ENCODE assay signal across 8 cellular contexts in genomic region chr7:4683884-4684565, GRCh38. TPM values are rescaled to one million over a fixed set of nuclear protein-coding genes. Genes with fewer than 3 reads are reported as not detected.
DNase-seq lines count a peak whose midpoint lies in the region; ATAC-seq and TF ChIP-seq lines count a peak whose summit lies in the region.

No MANE protein-coding gene starts in this region.

- H3K4me1 ChIP-seq in GM23248 (ENCODE audit: insufficient read depth) (peaks cover 9% of the 10 kb centered on the region), Peyer's patch (peaks cover 0 to 35% (median 7%) of the 10 kb centered on the region in 4 donors), cardiac muscle cell (ENCODE audit: low read depth) (no peaks in the 10 kb centered on the region), psoas muscle (peaks cover 38% of the 10 kb centered on the region)

- peak overlapping the region; percentile 91 for H3K4me3 Mint-ChIP-seq in activated naive CD8-positive, alpha-beta T cell treated with anti-CD3 and anti-CD28 coated beads, Interleukin-2, amount 10 ng/mL, durations not matched to agents 7 days and 5 days

- peak overlapping the region; percentile 98 for H3K9ac ChIP-seq in GM23248

- H3K27ac ChIP-seq in GM23248 = peak overlapping the region; percentile 88
- H3K27ac ChIP-seq in Peyer's patch = peak overlapping the region; percentile 81 to 92 (median 88)
- peak overlapping the region; percentile 84 for H3K27ac ChIP-seq in cardiac muscle cell
- H3K27ac ChIP-seq in psoas muscle = peak overlapping the region; percentile 84

- intact Hi-C loops in psoas muscle (cut with DNase I) = loop anchor here (2.0 to 5.0 kb wide), 2 partner anchors 38 to 61 kb away; no protein-coding TSS in a partner anchor

- peak in 1 of 2 donors; percentile 26 for TF ChIP-seq POLR2A in Peyer's patch (IDR thresholded peaks at IDR 0.05)

- no peak overlapping the region for H2AFZ ChIP-seq in GM23248

- H3K9me2 ChIP-seq in GM23248 (ENCODE audit: insufficient read depth) = no peaks in the 10 kb centered on the region

- DNase-seq in COLO668 (lab: John Stamatoyannopoulos, UW; ENCODE audit: unreplicated experiment) (peak; percentile 51), GM23248 (peak; percentile 84), Peyer's patch (peak; percentile 35 to 73 (median 70)), cardiac muscle cell (ENCODE audit: low read depth in 1 of 2, low spot score in 1 of 2) (peak; percentile 25 to 64), psoas muscle (peak; percentile 58 to 73), NCI-H2227 (lab: John Stamatoyannopoulos, UW; ENCODE audit: unreplicated experiment) (no peak)
- no peak for DNase-seq in activated naive CD8-positive, alpha-beta T cell treated with anti-CD3 and anti-CD28 coated beads, Interleukin-2, amount 10 ng/mL, durations not matched to agents 7 days and 5 days

- H3K9me3 Mint-ChIP-seq in activated naive CD8-positive, alpha-beta T cell treated with anti-CD3 and anti-CD28 coated beads, Interleukin-2, amount 10 ng/mL, durations not matched to agents 7 days and 5 days = no peaks in the 10 kb centered on the region

- peak overlapping the region; percentile 94 for H3K27ac Mint-ChIP-seq in activated naive CD8-positive, alpha-beta T cell treated with anti-CD3 and anti-CD28 coated beads, Interleukin-2, amount 10 ng/mL, durations not matched to agents 7 days and 5 days

- 0 to 2% methylated on average over 16 of the region's 16 CpGs for WGBS in GM23248 (ENCODE audit: low coverage in 1 of 2, low lambda C conversion rate in 2 of 2, missing lambda C conversion rate in 2 of 2), 2 experiments
- WGBS in psoas muscle, 3 donors = 11 to 15% (median 12%) methylated on average over 15 to 16 of the region's 16 CpGs

- H3K4me2 ChIP-seq in GM23248 (ENCODE audit: unreplicated experiment) = peak overlapping the region; percentile 98

- H3K4me3 ChIP-seq in GM23248 = peak overlapping the region; percentile 87
- peak overlapping the region; percentile 83 to 96 (median 88) for H3K4me3 ChIP-seq in Peyer's patch
- H3K4me3 ChIP-seq in cardiac muscle cell = peak overlapping the region; percentile 97
- H3K4me3 ChIP-seq in psoas muscle = peak overlapping the region; percentile 95

- peaks cover 4% of the 10 kb centered on the region for H3K36me3 Mint-ChIP-seq in activated naive CD8-positive, alpha-beta T cell treated with anti-CD3 and anti-CD28 coated beads, Interleukin-2, amount 10 ng/mL, durations not matched to agents 7 days and 5 days

- H3K4me1 Mint-ChIP-seq in activated naive CD8-positive, alpha-beta T cell treated with anti-CD3 and anti-CD28 coated beads, Interleukin-2, amount 10 ng/mL, durations not matched to agents 7 days and 5 days = peaks cover 20% of the 10 kb centered on the region

- peak; percentile 21 for ATAC-seq in activated naive CD8-positive, alpha-beta T cell treated with anti-CD3 and anti-CD28 coated beads, Interleukin-2, amount 10 ng/mL, durations not matched to agents 7 days and 5 days (ENCODE audit: low read depth)
- peak; percentile 46 to 66 (median 56) for ATAC-seq in psoas muscle
- ATAC-seq in GM19455 (IDR thresholded peaks at IDR 0.05; ENCODE audit: unreplicated experiment) = no peak

- H4K20me1 ChIP-seq in GM23248 (ENCODE audit: insufficient read depth) = no peaks in the 10 kb centered on the region

- H3K27me3 Mint-ChIP-seq in activated naive CD8-positive, alpha-beta T cell treated with anti-CD3 and anti-CD28 coated beads, Interleukin-2, amount 10 ng/mL, durations not matched to agents 7 days and 5 days = no peaks in the 10 kb centered on the region

- H3K9me3 ChIP-seq in GM23248 (ENCODE audit: low read depth) (no peaks in the 10 kb centered on the region), Peyer's patch (no peaks in the 10 kb centered on the region), cardiac muscle cell (ENCODE audit: low read depth) (no peaks in the 10 kb centered on the region), psoas muscle (no peaks in the 10 kb centered on the region)

- no peaks in the 10 kb centered on the region for H3K27me3 ChIP-seq in GM23248 (replicated peaks; ENCODE audit: insufficient read depth)
- H3K27me3 ChIP-seq in Peyer's patch = no peaks in the 10 kb centered on the region
- H3K27me3 ChIP-seq in cardiac muscle cell = peaks cover 6% of the 10 kb centered on the region
- no peaks in the 10 kb centered on the region for H3K27me3 ChIP-seq in psoas muscle (ENCODE audit: insufficient read depth in 3 of 3, low read length in 2 of 3)

- in situ Hi-C loops in GM23248 (cut with MboI) = no loop called here

- H3K36me3 ChIP-seq in GM23248 (ENCODE audit: low read depth) (no peaks in the 10 kb centered on the region), Peyer's patch (no peaks in the 10 kb centered on the region), cardiac muscle cell (no peaks in the 10 kb centered on the region), psoas muscle (ENCODE audit: insufficient read depth in 1 of 2, low read depth in 1 of 2) (no peaks in the 10 kb centered on the region)

- POLR2A ChIA-PET in activated naive CD8-positive, alpha-beta T cell treated with anti-CD3 and anti-CD28 coated beads, Interleukin-2, amount 10 ng/mL, durations not matched to agents 7 days and 5 days (lab: Charles Lee) = interaction anchor here (0.8 to 6.6 kb wide), 4 partner anchors 41 to 92 kb away, joined by 3 to 139 read pairs (median 18); partner anchors contain the start of gene AP5Z1

- H3K79me2 ChIP-seq in GM23248 (ENCODE audit: insufficient read depth) = peaks cover 66% of the 10 kb centered on the region

- H3F3A ChIP-seq in GM23248 (ENCODE audit: insufficient read depth) = peaks cover 17% of the 10 kb centered on the region

- TF ChIP-seq CTCF in Peyer's patch (IDR thresholded peaks at IDR 0.05) (peak; percentile 17 to 28 (median 26)), cardiac muscle cell (IDR thresholded peaks at IDR 0.05; ENCODE audit: low read depth, low read length) (peak; percentile 18), psoas muscle (IDR thresholded peaks at IDR 0.05) (no peak)

RNA-seq across cellular contexts. Expression of gene FOXK1, which starts 1.9 kb away (rescaled TPM):
- 16.4 and 21.4 TPM in 2 replicates for total RNA-seq in GM23248 (2014; rRNA removed; shearing (Covaris generic))
- polyA plus RNA-seq in GM23248 (2016; fragmentation: Nextera tagmentation; extraction: Ambion mirVana) = 7.4 and 8.5 TPM in 2 replicates
- 10 to 100 TPM; 14.9 to 47.0 (median 36.1) TPM for total RNA-seq in Peyer's patch
- 10 to 100 TPM; 41.7 to 42.1 TPM for total RNA-seq in activated naive CD8-positive, alpha-beta T cell treated with anti-CD3 and anti-CD28 coated beads, Interleukin-2, amount 10 ng/mL, durations not matched to agents 7 days and 5 days
- 26.8 and 55.0 TPM in 2 replicates for total RNA-seq in cardiac muscle cell
- 8.7 and 14.4 TPM in 2 replicates for polyA plus RNA-seq in cardiac muscle cell
- total RNA-seq in psoas muscle = 10 to 100 TPM; 16.8 to 26.4 (median 21.5) TPM
- 1 to 10 TPM; 4.2 to 8.5 (median 8.3) TPM for polyA plus RNA-seq in psoas muscle

Comparison
In these comparisons a context has a peak if more than half of its experiments do, and no peak if none do; other contexts are left out.
1. DNase-seq: peak in COLO668 (single experiment), GM23248 (single experiment), Peyer's patch (3 of 3), cardiac muscle cell (2 of 2) and psoas muscle (2 of 2); none in activated naive CD8-positive, alpha-beta T cell treated with anti-CD3 and anti-CD28 coated beads, Interleukin-2, amount 10 ng/mL, durations not matched to agents 7 days and 5 days (single experiment) and NCI-H2227 (single experiment).
2. Peak in every context shown above with its lines, with median percentiles within 50 percentile points of each other: H3K27ac ChIP-seq and H3K4me3 ChIP-seq.